ENCODE assay signal across 23 cellular contexts in the genomic region with DNA sequence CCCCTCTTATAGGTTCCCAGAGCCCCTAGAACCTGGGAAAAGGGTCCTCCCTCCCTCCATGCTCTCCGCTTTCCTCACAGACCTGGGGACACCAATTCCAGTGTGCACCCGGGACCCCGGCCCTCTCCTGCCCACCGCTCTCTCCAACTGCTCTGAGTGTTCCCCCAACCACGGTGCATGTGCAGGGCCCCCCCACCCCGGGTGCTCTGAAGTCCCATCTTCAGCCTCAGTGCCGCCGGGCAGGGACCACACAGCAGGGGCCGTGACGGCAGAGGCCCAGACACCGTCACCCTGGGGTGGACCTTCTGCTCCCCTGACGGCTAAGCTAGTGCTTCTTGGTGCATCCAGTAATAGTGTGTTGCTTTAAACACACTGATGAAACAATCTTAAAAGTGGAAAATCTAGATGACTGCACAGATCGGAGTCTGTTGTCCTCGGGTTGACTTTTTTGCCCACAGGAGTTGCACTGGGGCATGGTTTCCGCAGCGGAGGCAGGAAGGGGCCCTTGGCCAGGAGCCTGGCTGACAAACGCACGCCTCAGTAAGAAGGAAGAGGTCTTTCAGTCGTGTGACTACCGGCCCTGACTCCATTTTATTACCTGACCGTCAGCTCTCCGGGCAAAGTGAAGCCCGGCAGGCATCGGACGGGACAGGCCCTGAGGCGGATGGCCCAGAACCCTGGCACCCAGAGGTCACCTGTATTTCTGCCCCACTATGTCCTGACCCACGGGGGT. TPM values are rescaled to one million over a fixed set of nuclear protein-coding genes. Genes with fewer than 3 reads are reported as not detected.
DNase-seq lines count a peak whose midpoint lies in the region; ATAC-seq and TF ChIP-seq lines count a peak whose summit lies in the region.
"Had no signal": no experiment of that assay in that cellular context is flagged by ENCODE, and none has a peak within 500 bp of the region (broad histone marks: within the 10 kb centered on the region; RNA-seq: fewer than 3 reads in every experiment).

No MANE protein-coding gene starts in this region.

- no peaks in the 10 kb centered on the region for H3K27me3 ChIP-seq in Karpas-422 (ENCODE audit: low read length)

- H3K27ac ChIP-seq in Karpas-422 (ENCODE audit: low read length): 0 out of 2 replicates have a peak overlapping the region, but pooled peaks have one; percentile 29

- H2AFZ ChIP-seq in Karpas-422 (ENCODE audit: low read length): no peak overlapping the region

- H4K20me1 ChIP-seq in Karpas-422 (ENCODE audit: insufficient read depth, low read depth, low read length): peaks cover 11% of the 10 kb centered on the region; the same call in 1 of the 2 replicates

- H3K4me3 ChIP-seq in Karpas-422 (ENCODE audit: low read length): no peak overlapping the region
- H3K4me3 ChIP-seq: HAP-1 had no signal

- peak; percentile 20 for DNase-seq in SIG-M5 treated with dmso at 0.1 percent for 504 hours (lab: John Stamatoyannopoulos, UW; ENCODE audit: unreplicated experiment)
- no peak for DNase-seq in SIG-M5 (lab: John Stamatoyannopoulos, UW)
- DNase-seq in Karpas-422: no peak
- no peak for DNase-seq in effector memory CD8-positive, alpha-beta T cell
- no peak for DNase-seq in HEK293T (ENCODE audit: extremely low spot score)
- no peak for DNase-seq in GOT3 (lab: John Stamatoyannopoulos, UW)
- no peak for DNase-seq in H4 (ENCODE audit: low spot score)
- DNase-seq: activated CD8-positive, alpha-beta memory T cell treated with anti-CD3 and anti-CD28 coated beads for 24 hours; activated naive CD4-positive, alpha-beta T cell treated with anti-CD3 and anti-CD28 coated beads, Interleukin-2, amount 50 U/mL, for 16 hours; activated T-cell treated with anti-CD3 and anti-CD28 coated beads, Interleukin-2, amount 50 U/mL, for 72 hours; NCI-H1694; NCI-H2227 treated with DMSO at 0.1 percent for 48 hours had no signal

- H3K79me2 ChIP-seq in Karpas-422 (ENCODE audit: low read length): no peaks in the 10 kb centered on the region

- peaks cover 16% of the 10 kb centered on the region; the same call in 1 of the 2 replicates for H3K36me3 ChIP-seq in Karpas-422 (ENCODE audit: insufficient read depth, low read length)

- H3K9me3 ChIP-seq in Karpas-422 (ENCODE audit: low read length): no peaks in the 10 kb centered on the region
- H3K9me3 ChIP-seq: HAP-1 had no signal

- ATAC-seq in effector memory CD8-positive, alpha-beta T cell (replicated peaks): no peak
- no peak for ATAC-seq in stimulated activated memory B cell treated with anti-CD40 and anti-IgM and Interleukin-4, amounts not matched to agents 10 μg/mL and 1 μg/mL and 100 μg/mL, for 72 hours
- ATAC-seq: activated T-cell treated with anti-CD3 and anti-CD28 coated beads, Interleukin-2, amount 50 U/mL, for 72 hours; left ventricle myocardium superior; right cardiac atrium had no signal

- H3K4me1 ChIP-seq in Karpas-422 (ENCODE audit: low read length): peaks cover 41% of the 10 kb centered on the region
- H3K4me1 ChIP-seq: HAP-1 had no signal

- no peak overlapping the region for H3K9ac ChIP-seq in Karpas-422 (ENCODE audit: low read length)

- H3K27ac Mint-ChIP-seq in effector memory CD8-positive, alpha-beta T cell: peak overlapping the region; percentile 84 to 86
- H3K27ac Mint-ChIP-seq in stimulated activated memory B cell treated with anti-CD40 and anti-IgM and Interleukin-4, amounts not matched to agents 10 μg/mL and 1 μg/mL and 100 μg/mL, for 72 hours: peak overlapping the region; percentile 97
- H3K27ac Mint-ChIP-seq: activated T-cell treated with anti-CD3 and anti-CD28 coated beads, Interleukin-2, amount 50 U/mL, for 72 hours; T-helper 1 cell treated with Interleukin-12 subunit alpha and Interleukin-12 subunit beta and Interleukin-4 antibody, amounts not matched to agents 30 μg/mL and 1 μg/mL, for 36 hours; type B pancreatic cell had no signal

- no peaks in the 10 kb centered on the region for H3K9me3 Mint-ChIP-seq in effector memory CD8-positive, alpha-beta T cell
- no peaks in the 10 kb centered on the region for H3K9me3 Mint-ChIP-seq in stimulated activated memory B cell treated with anti-CD40 and anti-IgM and Interleukin-4, amounts not matched to agents 10 μg/mL and 1 μg/mL and 100 μg/mL, for 72 hours
- H3K9me3 Mint-ChIP-seq: activated T-cell treated with anti-CD3 and anti-CD28 coated beads, Interleukin-2, amount 50 U/mL, for 72 hours; T-helper 1 cell treated with Interleukin-12 subunit alpha and Interleukin-12 subunit beta and Interleukin-4 antibody, amounts not matched to agents 30 μg/mL and 1 μg/mL, for 36 hours; type B pancreatic cell had no signal

- H3K4me1 Mint-ChIP-seq in effector memory CD8-positive, alpha-beta T cell (ENCODE audit: low read depth in 2 of 2): peaks cover 20 to 27% of the 10 kb centered on the region in 2 donors
- H3K4me1 Mint-ChIP-seq in stimulated activated memory B cell treated with anti-CD40 and anti-IgM and Interleukin-4, amounts not matched to agents 10 μg/mL and 1 μg/mL and 100 μg/mL, for 72 hours: peaks cover 85% of the 10 kb centered on the region

- POLR2A ChIA-PET in HEK293T (lab: Yijun Ruan, JAX): no interaction called here

- CTCF ChIA-PET in HEK293T (lab: Yijun Ruan, JAX): interaction anchor here (0.7 kb wide), 1 partner anchor 26 kb away, joined by 3 read pairs; no protein-coding TSS in a partner anchor

- peaks cover 55% of the 10 kb centered on the region for H3K36me3 Mint-ChIP-seq in effector memory CD8-positive, alpha-beta T cell (ENCODE audit: insufficient read depth)
- peaks cover 73% of the 10 kb centered on the region for H3K36me3 Mint-ChIP-seq in stimulated activated memory B cell treated with anti-CD40 and anti-IgM and Interleukin-4, amounts not matched to agents 10 μg/mL and 1 μg/mL and 100 μg/mL, for 72 hours
- H3K36me3 Mint-ChIP-seq: type B pancreatic cell had no signal

- H3K27me3 Mint-ChIP-seq in effector memory CD8-positive, alpha-beta T cell: no peaks in the 10 kb centered on the region
- H3K27me3 Mint-ChIP-seq in stimulated activated memory B cell treated with anti-CD40 and anti-IgM and Interleukin-4, amounts not matched to agents 10 μg/mL and 1 μg/mL and 100 μg/mL, for 72 hours: no peaks in the 10 kb centered on the region
- H3K27me3 Mint-ChIP-seq: type B pancreatic cell had no signal

- no peak overlapping the region for H3K4me3 Mint-ChIP-seq in effector memory CD8-positive, alpha-beta T cell
- H3K4me3 Mint-ChIP-seq in stimulated activated memory B cell treated with anti-CD40 and anti-IgM and Interleukin-4, amounts not matched to agents 10 μg/mL and 1 μg/mL and 100 μg/mL, for 72 hours: peak overlapping the region; percentile 70
- H3K4me3 Mint-ChIP-seq: activated T-cell treated with anti-CD3 and anti-CD28 coated beads, Interleukin-2, amount 50 U/mL, for 72 hours; T-helper 1 cell treated with Interleukin-12 subunit alpha and Interleukin-12 subunit beta and Interleukin-4 antibody, amounts not matched to agents 30 μg/mL and 1 μg/mL, for 36 hours; type B pancreatic cell had no signal

- H3K9me2 ChIP-seq in Karpas-422 (replicated peaks; ENCODE audit: insufficient read depth, low read length): no peaks in the 10 kb centered on the region

- H3K4me2 ChIP-seq in Karpas-422 (ENCODE audit: low read depth, low read length, poor library complexity, severe bottlenecking): no peak overlapping the region

TF ChIP-seq in HEK293T, 16 proteins besides CTCF, POLR2A, EP300 and RAD21:
- TF ChIP-seq SP1 (IDR thresholded peaks at IDR 0.05): no peak
- TF ChIP-seq LEF1 (IDR thresholded peaks at IDR 0.05; ENCODE audit: borderline replicate concordance): no peak
- no peak for TF ChIP-seq BHLHE40 (IDR thresholded peaks at IDR 0.05; ENCODE audit: borderline replicate concordance)
- TF ChIP-seq FOXK2 (IDR thresholded peaks at IDR 0.05): no peak
- TF ChIP-seq FOXA1 (IDR thresholded peaks at IDR 0.05): no peak
- TF ChIP-seq ELF4 (IDR thresholded peaks at IDR 0.05): no peak
- TF ChIP-seq SUZ12 (IDR thresholded peaks at IDR 0.05): no peak
- no peak for TF ChIP-seq ARNT (IDR thresholded peaks at IDR 0.05)
- no peak for TF ChIP-seq FOXM1 (IDR thresholded peaks at IDR 0.05; ENCODE audit: borderline replicate concordance)
- TF ChIP-seq NFRKB (IDR thresholded peaks at IDR 0.05): no peak
- TF ChIP-seq L3MBTL2 (conservative IDR thresholded peaks at IDR 0.05): no peak
- TF ChIP-seq PKNOX1 (IDR thresholded peaks at IDR 0.05): no peak
- TF ChIP-seq CTBP1 (IDR thresholded peaks at IDR 0.05; ENCODE audit: borderline replicate concordance): no peak
- no peak for TF ChIP-seq ZNF384 (IDR thresholded peaks at IDR 0.05)
- no peak for TF ChIP-seq HDGF (IDR thresholded peaks at IDR 0.05; ENCODE audit: borderline replicate concordance)
- no peak for TF ChIP-seq TARDBP (IDR thresholded peaks at IDR 0.05)

RNA-seq across cellular contexts. Expression of gene SLC6A3, which starts 36.2 kb away (rescaled TPM):
- not detected in 2 replicates for total RNA-seq in Karpas-422 (2014; rRNA removed; shearing (Covaris generic); ENCODE audit: low replicate concordance)
- total RNA-seq in H4 (2014; rRNA removed; shearing (Covaris generic)): not detected in 2 replicates
- total RNA-seq: A172; activated T-cell treated with anti-CD3 and anti-CD28 coated beads, Interleukin-2, amount 50 U/mL, for 72 hours; chondrocyte; fibroblast of lung; left ventricle myocardium superior; MCF 10A; osteocyte; right cardiac atrium had no signal

RNA-seq across cellular contexts. Expression of gene LPCAT1, which starts 42.3 kb away (rescaled TPM):
- total RNA-seq in Karpas-422 (2014; rRNA removed; shearing (Covaris generic); ENCODE audit: low replicate concordance): 115 and 124 TPM in 2 replicates
- 23.9 and 31.2 TPM in 2 replicates for total RNA-seq in H4 (2014; rRNA removed; shearing (Covaris generic))
